9 cellular contexts compared by ENCODE assay signal in the genomic region with DNA sequence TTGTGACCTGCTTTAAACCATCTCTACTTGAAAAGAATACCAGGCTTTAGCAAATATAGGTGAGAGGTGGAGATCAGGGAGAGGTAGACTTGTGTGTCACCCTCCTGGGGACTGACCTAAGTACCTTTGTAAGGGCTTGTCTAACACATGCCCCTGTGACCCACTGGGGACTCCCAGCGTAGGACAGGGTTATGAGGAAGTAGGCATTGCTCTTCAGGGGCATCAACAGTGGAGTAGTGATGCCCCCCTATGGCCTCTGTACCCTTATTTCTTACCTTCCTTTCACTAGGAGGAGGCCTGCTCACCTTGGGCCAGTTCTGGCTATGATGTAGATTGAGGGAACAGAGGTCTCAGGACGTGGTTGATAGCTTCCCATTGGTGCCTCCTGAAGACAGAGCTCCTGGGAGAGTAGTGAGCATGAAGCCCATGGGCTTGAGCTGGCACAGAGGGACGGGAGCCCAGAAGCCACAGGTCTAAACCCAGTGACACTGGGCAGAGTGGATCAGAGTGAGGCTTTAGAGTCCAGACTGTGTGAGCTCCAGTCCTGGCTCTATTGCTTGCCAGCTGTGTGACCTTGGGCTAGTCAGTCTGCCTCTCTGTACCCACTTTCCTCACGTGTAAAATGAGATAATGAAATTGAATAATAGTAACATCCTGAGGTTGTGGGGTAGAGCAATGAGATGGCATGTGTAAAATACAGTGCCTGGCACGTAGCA.
DNase-seq lines count a peak whose midpoint lies in the region; ATAC-seq and TF ChIP-seq lines count a peak whose summit lies in the region.
"Had no signal": no experiment of that assay in that cellular context is flagged by ENCODE, and none has a peak within 500 bp of the region (broad histone marks: within the 10 kb centered on the region; RNA-seq: fewer than 3 reads in every experiment).

No MANE protein-coding gene starts in this region.

- no peaks in the 10 kb centered on the region for H3K9me3 Mint-ChIP-seq in memory B cell

- H3K9me2 ChIP-seq in OCI-LY7 (ENCODE audit: insufficient read depth, low read length): no peaks in the 10 kb centered on the region

- H3K4me1 ChIP-seq in OCI-LY7 (ENCODE audit: insufficient read depth, low read length, poor library complexity, severe bottlenecking) (peaks cover 11% of the 10 kb centered on the region), stomach (peaks cover 27 to 70% (median 44%) of the 10 kb centered on the region in 4 donors)

- H4K20me1 ChIP-seq in OCI-LY7 (ENCODE audit: insufficient read depth, low read length): no peaks in the 10 kb centered on the region

- no peaks in the 10 kb centered on the region for H3K36me3 ChIP-seq in OCI-LY7 (ENCODE audit: insufficient read depth, low read length)
- H3K36me3 ChIP-seq in stomach: no peaks in the 10 kb centered on the region

- H3K27ac ChIP-seq in OCI-LY7 (ENCODE audit: low read depth, low read length, poor library complexity, severe bottlenecking) (no peak overlapping the region), stomach (no peak overlapping the region)

- H3K4me3 ChIP-seq in OCI-LY7 (ENCODE audit: low read depth, low read length, poor library complexity, severe bottlenecking) (no peak overlapping the region), stomach (no peak overlapping the region)

- H3K79me2 ChIP-seq in OCI-LY7 (ENCODE audit: insufficient read depth, low read depth, low read length): no peaks in the 10 kb centered on the region

- H3K4me1 Mint-ChIP-seq in memory B cell: peaks cover 9% of the 10 kb centered on the region

- TF ChIP-seq CTCF in OCI-LY7 (conservative IDR thresholded peaks at IDR 0.05; ENCODE audit: low read length) (peak; percentile 48), stomach (IDR thresholded peaks at IDR 0.05) (no peak)

- peaks cover 8% of the 10 kb centered on the region for H3K36me3 Mint-ChIP-seq in memory B cell

- H3K27me3 Mint-ChIP-seq in memory B cell: no peaks in the 10 kb centered on the region

- ATAC-seq in GM19468 (IDR thresholded peaks at IDR 0.05; ENCODE audit: extremely low read depth, unreplicated experiment): peak; percentile 26
- ATAC-seq in memory B cell (ENCODE audit: low read depth): peak; percentile 95
- ATAC-seq in GM21529 (IDR thresholded peaks at IDR 0.05; ENCODE audit: unreplicated experiment): no peak

- POLR2A ChIA-PET in OCI-LY7 (lab: Charles Lee): interaction anchor here (0.5 to 1.2 kb wide), 3 partner anchors 110 to 249 kb away, joined by 3 to 6 read pairs (median 3); no protein-coding TSS in a partner anchor

- peak; percentile 5 for DNase-seq in GF-D8 (lab: John Stamatoyannopoulos, UW)
- peak; percentile 28 for DNase-seq in OCI-LY7 (ENCODE audit: low spot score)
- peak; percentile 19 to 32 for DNase-seq in memory B cell (ENCODE audit: low spot score in 2 of 2)
- no peak for DNase-seq in posterior cingulate gyrus
- DNase-seq in activated CD4-positive, alpha-beta T cell treated with anti-CD3 and anti-CD28 coated beads for 1 hour: no peak
- no peak for DNase-seq in stomach
- DNase-seq: DND-41 had no signal

- H3K9me3 ChIP-seq in OCI-LY7 (ENCODE audit: low read length): no peaks in the 10 kb centered on the region
- H3K9me3 ChIP-seq in stomach: no peaks in the 10 kb centered on the region

- no peak overlapping the region for H3K4me2 ChIP-seq in OCI-LY7 (ENCODE audit: low read length)

- no TSS peak for BruUV-seq in OCI-LY7 (replicated peaks; lab: Mats Ljungman, UMichigan)

- H3K27me3 ChIP-seq in stomach: no peaks in the 10 kb centered on the region

- 73 to 83% (median 79%) methylated on average over 5 of the region's 5 CpGs for WGBS in stomach, 5 donors

- TF ChIP-seq POLR2A in stomach (IDR thresholded peaks at IDR 0.05): no peak

- peak overlapping the region; percentile 43 for H3K27ac Mint-ChIP-seq in memory B cell

- CTCF ChIA-PET in OCI-LY7 (lab: Charles Lee; ENCODE audit: unreplicated experiment): no interaction called here

- no peak overlapping the region for H3K4me3 Mint-ChIP-seq in memory B cell

- TF ChIP-seq EP300 in stomach (IDR thresholded peaks at IDR 0.05): no peak

- intact Hi-C loops in OCI-LY7 (cut with micrococcal nuclease; ENCODE audit: unreplicated experiment) (loop anchor here (1.0 to 5.0 kb wide), 2 partner anchors 135 to 236 kb away; no protein-coding TSS in a partner anchor), posterior cingulate gyrus (cut with DNase I) (no loop called here), stomach (cut with DNase I; ENCODE audit: low total_unique reads) (no loop called here)

- H2AFZ ChIP-seq in OCI-LY7 (ENCODE audit: low read length): no peak overlapping the region

Comparison
In these comparisons a context has a peak if more than half of its experiments do, and no peak if none do; other contexts are left out.
1. DNase-seq: peak in GF-D8 (single experiment), OCI-LY7 (single experiment) and memory B cell (2 of 2); none in posterior cingulate gyrus (0 of 10), activated CD4-positive, alpha-beta T cell treated with anti-CD3 and anti-CD28 coated beads for 1 hour (single experiment) and stomach (single experiment).